ENCODE assay signal across 8 cellular contexts in the genomic region with DNA sequence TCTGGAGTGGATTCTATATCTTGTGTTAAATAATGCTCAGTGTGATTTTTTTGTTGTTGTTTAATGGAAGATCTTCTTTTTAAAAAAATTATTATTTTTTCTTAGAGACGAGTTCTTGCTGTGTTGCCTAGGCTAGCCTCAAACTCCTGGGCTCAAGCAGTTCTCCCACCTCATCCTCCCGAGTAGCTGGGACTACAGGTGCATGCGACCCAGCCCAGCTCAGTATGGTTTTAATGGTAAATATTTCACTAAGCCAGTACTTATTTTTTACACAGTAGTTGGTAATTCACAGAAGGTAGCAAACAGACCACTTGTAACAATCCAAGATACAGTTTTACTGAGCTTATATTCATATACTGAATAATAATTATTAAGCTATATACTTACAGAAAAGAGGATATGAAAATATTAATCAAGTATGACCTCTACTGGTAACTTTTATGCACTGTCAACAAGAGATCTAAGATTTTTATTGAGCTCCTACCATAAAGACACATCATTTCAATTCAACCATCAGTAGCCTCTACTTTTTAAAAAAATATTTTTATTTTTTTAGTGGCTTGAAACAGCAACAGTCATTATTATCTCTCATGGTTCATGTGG. TPM values are rescaled to one million over a fixed set of nuclear protein-coding genes. Genes with fewer than 3 reads are reported as not detected.
DNase-seq lines count a peak whose midpoint lies in the region; ATAC-seq and TF ChIP-seq lines count a peak whose summit lies in the region.

No MANE protein-coding gene starts in this region.

- DNase-seq in Right ventricle myocardium inferior (ENCODE audit: missing footprints) (no peak), cardiac septum (ENCODE audit: low spot score) (no peak), PC-3 (peak; percentile 60), fibroblast of villous mesenchyme (ENCODE audit: low read depth) (peak; percentile 53), gastrocnemius medialis (no peak), NCI-H146 treated with DMSO at 0.1 percent for 48 hours (lab: John Stamatoyannopoulos, UW; ENCODE audit: unreplicated experiment) (no peak)

- CTCF ChIA-PET in PC-3 (lab: Charles Lee), result interaction anchor here (0.5 to 1.5 kb wide), 14 partner anchors 26 to 380 kb away, joined by 3 to 44 read pairs (median 5); partner anchors contain the start of gene C11orf91

- intact Hi-C loops in Right ventricle myocardium inferior (cut with DNase I), result loop anchor here (2.0 to 5.0 kb wide), 2 partner anchors 200 to 376 kb away; no protein-coding TSS in a partner anchor
- intact Hi-C loops in cardiac septum (cut with DNase I), result loop anchor here (5.0 kb wide), 1 partner anchor 200 kb away; no protein-coding TSS in a partner anchor
- intact Hi-C loops in PC-3 (cut with micrococcal nuclease), result loop anchor here (2.0 to 5.0 kb wide), 2 partner anchors 200 to 378 kb away; no protein-coding TSS in a partner anchor
- intact Hi-C loops in gastrocnemius medialis (cut with DNase I; ENCODE audit: low total_unique reads), result loop anchor here (5.0 kb wide), 2 partner anchors 200 to 380 kb away; no protein-coding TSS in a partner anchor

- TF ChIP-seq CTCF in PC-3 (conservative IDR thresholded peaks at IDR 0.05; ENCODE audit: low read depth, low read length) (peak; percentile 66), fibroblast of villous mesenchyme (IDR thresholded peaks at IDR 0.05; ENCODE audit: insufficient read depth, low read depth, low read length) (peak; percentile 51), gastrocnemius medialis (IDR thresholded peaks at IDR 0.05 in 4 of 5, conservative IDR thresholded peaks at IDR 0.05 in 1 of 5) (peak in 4 of 5 experiments; percentile 47 to 72 (median 56))

- no TSS peak for BruUV-seq in PC-3 (replicated peaks; lab: Mats Ljungman, UMichigan)

- POLR2A ChIA-PET in PC-3 (lab: Charles Lee; ENCODE audit: unreplicated experiment), result interaction anchor here (0.6 to 1.1 kb wide), 4 partner anchors 41 to 370 kb away, joined by 3 to 9 read pairs (median 3); partner anchors contain the start of gene C11orf91

- H3K27me3 ChIP-seq in PC-3 (ENCODE audit: low read length) (no peaks in the 10 kb centered on the region), gastrocnemius medialis (no peaks in the 10 kb centered on the region)

- no peak overlapping the region for H3K4me3 ChIP-seq in PC-3 (ENCODE audit: low read length)
- no peak overlapping the region for H3K4me3 ChIP-seq in fibroblast of villous mesenchyme (ENCODE audit: low read depth, low read length)
- H3K4me3 ChIP-seq in gastrocnemius medialis, result no peak overlapping the region

- H3K9me3 ChIP-seq in PC-3 (ENCODE audit: low read length), result no peaks in the 10 kb centered on the region
- H3K9me3 ChIP-seq in gastrocnemius medialis, result no peaks in the 10 kb centered on the region

- H3K9ac ChIP-seq in PC-3 (ENCODE audit: low read length), result no peak overlapping the region

- in situ Hi-C loops in gastrocnemius medialis (cut with MboI; ENCODE audit: low sequenced_read_pairs in 4 of 4), result loop anchor here in 2 of 4 donors (10.0 kb wide), 3 partner anchors 198 to 378 kb away; no protein-coding TSS in a partner anchor

- H3K36me3 ChIP-seq in PC-3 (ENCODE audit: low read depth, low read length) (no peaks in the 10 kb centered on the region), gastrocnemius medialis (peaks cover 0 to 8% of the 10 kb centered on the region in 2 donors)

- H3K4me1 ChIP-seq in PC-3 (ENCODE audit: insufficient read depth, low read length) (peaks cover 9% of the 10 kb centered on the region), gastrocnemius medialis (peaks cover 10 to 13% of the 10 kb centered on the region in 2 donors)

- H3K9me2 ChIP-seq in PC-3 (replicated peaks; ENCODE audit: low read length), result no peaks in the 10 kb centered on the region

- H3K27ac ChIP-seq in PC-3 (ENCODE audit: low read length) (0 out of 2 replicates have a peak overlapping the region, but pooled peaks have one; percentile 5), gastrocnemius medialis (peak overlapping the region in 3 of 4 donors; percentile 1 to 57 (median 39))

- H3F3A ChIP-seq in PC-3 (ENCODE audit: low read length, unreplicated experiment), result no peaks in the 10 kb centered on the region

- H2AFZ ChIP-seq in PC-3 (ENCODE audit: low read length), result no peak overlapping the region

- H3K4me2 ChIP-seq in PC-3 (ENCODE audit: low read length), result no peak overlapping the region

- ATAC-seq in Right ventricle myocardium inferior (peak; percentile 27), PC-3 (peak; percentile 72), gastrocnemius medialis (peak; percentile 50 to 74), GM18505 (IDR thresholded peaks at IDR 0.05; ENCODE audit: unreplicated experiment) (no peak), HG03378 (IDR thresholded peaks at IDR 0.05; ENCODE audit: unreplicated experiment) (no peak)

- H4K20me1 ChIP-seq in PC-3 (ENCODE audit: low read length), result no peaks in the 10 kb centered on the region

- TF ChIP-seq POLR2A in gastrocnemius medialis (IDR thresholded peaks at IDR 0.05) (no peak), GM18505 (IDR thresholded peaks at IDR 0.05; ENCODE audit: borderline replicate concordance, extremely low read depth, insufficient read depth, insufficient read length) (no peak)

- peaks cover 4% of the 10 kb centered on the region for H3K79me2 ChIP-seq in PC-3 (ENCODE audit: low read length)

RNA-seq across cellular contexts. Expression of gene CD59, which starts 6.1 kb away (rescaled TPM):
- 817 TPM for total RNA-seq in Right ventricle myocardium inferior
- 932 TPM for total RNA-seq in cardiac septum
- total RNA-seq in PC-3 (2014; rRNA removed), result 134 and 170 TPM in 2 replicates
- total RNA-seq in fibroblast of villous mesenchyme, result 206 and 279 TPM in 2 replicates
- 100 to 1,000 TPM; 476 to 717 (median 695) TPM for total RNA-seq in gastrocnemius medialis

RNA-seq across cellular contexts. Expression of gene FBXO3, which starts 32.0 kb away (rescaled TPM):
- total RNA-seq in Right ventricle myocardium inferior (46.4 TPM), cardiac septum (46.1 TPM), PC-3 (2014; rRNA removed) (20.2 and 22.5 TPM in 2 replicates), fibroblast of villous mesenchyme (16.8 and 30.7 TPM in 2 replicates), gastrocnemius medialis (10 to 100 TPM; 31.2 to 45.8 (median 33.4) TPM)

RNA-seq across cellular contexts. Expression of gene C11orf91, which starts 41.7 kb away (rescaled TPM):
- total RNA-seq in Right ventricle myocardium inferior (not detected), cardiac septum (1.4 TPM), PC-3 (2014; rRNA removed) (1.0 TPM in 1 of 2 replicates, not detected in the other), fibroblast of villous mesenchyme (not detected in 2 replicates), gastrocnemius medialis (not detected)

Comparison
In these comparisons a context has a peak if more than half of its experiments do, and no peak if none do; other contexts are left out.
1. ATAC-seq: peak in Right ventricle myocardium inferior (single experiment), PC-3 (single experiment) and gastrocnemius medialis (2 of 2); none in GM18505 (single experiment) and HG03378 (single experiment).
2. DNase-seq: peak in PC-3 (single experiment) and fibroblast of villous mesenchyme (single experiment); none in Right ventricle myocardium inferior (single experiment), cardiac septum (single experiment), gastrocnemius medialis (0 of 2) and NCI-H146 treated with DMSO at 0.1 percent for 48 hours (single experiment).
3. Peak in every context shown above with its lines, with median percentiles within 50 percentile points of each other: CTCF ChIP-seq.